8 cellular contexts compared by ENCODE assay signal in the genomic region with DNA sequence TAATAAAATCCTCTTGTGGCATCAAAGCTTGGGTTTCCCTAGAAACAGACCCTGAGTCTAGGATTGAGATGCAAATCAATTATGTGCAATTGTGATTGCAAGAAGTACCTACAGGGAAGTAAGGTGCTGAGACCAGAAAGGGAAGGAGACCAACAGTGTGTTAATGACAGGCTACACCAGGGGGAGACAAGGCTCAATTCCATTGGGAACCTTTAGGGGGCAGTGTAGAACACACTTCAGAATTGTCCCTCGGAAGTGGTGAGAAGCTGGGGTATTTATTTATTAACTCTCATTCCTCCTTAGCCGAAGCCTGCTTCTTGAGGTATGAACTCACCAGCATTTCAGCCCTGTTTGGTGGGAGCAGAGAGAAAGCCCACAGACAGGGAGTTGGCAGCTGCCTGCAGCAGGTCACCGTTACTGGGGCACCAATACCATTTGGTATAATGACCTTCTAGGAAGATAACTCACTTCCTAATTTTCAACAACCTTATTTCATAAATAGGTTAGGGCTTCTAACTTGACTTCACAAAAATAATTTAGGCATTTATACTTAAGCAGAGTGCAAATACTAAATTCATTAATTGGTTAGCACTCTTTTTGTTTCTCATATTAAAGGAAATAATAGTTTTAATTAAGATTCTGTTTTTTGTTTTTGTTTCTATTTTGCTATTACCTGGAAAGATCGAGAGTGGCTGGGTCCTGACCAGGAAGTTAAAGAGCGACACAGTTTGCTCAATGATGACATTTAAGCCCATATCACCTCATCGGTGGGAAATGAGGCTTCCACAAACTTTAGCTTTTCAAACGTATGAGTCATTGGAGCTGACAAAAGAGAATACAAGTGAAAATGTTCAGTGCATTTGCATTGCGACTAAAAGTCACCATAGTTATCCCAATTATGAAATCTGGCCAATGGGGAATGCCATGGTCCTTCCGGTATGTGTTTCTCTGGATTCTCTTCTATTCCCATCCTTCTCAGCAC.
DNase-seq lines count a peak whose midpoint lies in the region; ATAC-seq and TF ChIP-seq lines count a peak whose summit lies in the region.

No MANE protein-coding gene starts in this region.

- TF ChIP-seq CTCF in AG10803 (conservative IDR thresholded peaks at IDR 0.05; ENCODE audit: low read length), result peak; percentile 100
- TF ChIP-seq CTCF in GM12865 (IDR thresholded peaks at IDR 0.05; ENCODE audit: insufficient read depth, low read depth, low read length, missing control alignments), result peak; percentile 49
- TF ChIP-seq CTCF in PC-9 (conservative IDR thresholded peaks at IDR 0.05), result peak; percentile 87

- H3K79me2 ChIP-seq in PC-9 (ENCODE audit: low read depth), result no peaks in the 10 kb centered on the region

- no peak overlapping the region for H3K4me2 ChIP-seq in PC-9

- 0 out of 2 replicates have a peak overlapping the region, but pooled peaks have one; percentile 52 for H2AFZ ChIP-seq in PC-9

- DNase-seq in AG10803 (ENCODE audit: low read depth), result peak; percentile 40
- DNase-seq in GM12865 (ENCODE audit: low read depth), result peak; percentile 21
- DNase-seq in PC-9, result peak; percentile 7 to 41
- peak; percentile 80 for DNase-seq in dermis blood vessel endothelial cell
- peak; percentile 76 for DNase-seq in medulla oblongata (ENCODE audit: extremely low spot score)
- DNase-seq in activated effector memory CD4-positive, alpha-beta T cell treated with Interleukin-2 at 50 U/mL for 16 hours, result no peak

- H3K27me3 ChIP-seq in PC-9 (ENCODE audit: insufficient read depth, low read depth), result no peaks in the 10 kb centered on the region

- no peaks in the 10 kb centered on the region for H3F3A ChIP-seq in PC-9 (ENCODE audit: insufficient read depth, low read depth)

- BruUV-seq in PC-9 (replicated peaks; lab: Mats Ljungman, UMichigan), result no TSS peak

- POLR2A ChIA-PET in PC-9 (lab: Charles Lee; ENCODE audit: unreplicated experiment), result no interaction called here

- H3K4me1 ChIP-seq in PC-9 (replicated peaks; ENCODE audit: insufficient read depth), result no peaks in the 10 kb centered on the region

- no peaks in the 10 kb centered on the region for H4K20me1 ChIP-seq in PC-9 (ENCODE audit: insufficient read depth)

- no peaks in the 10 kb centered on the region for H3K9me2 ChIP-seq in PC-9 (ENCODE audit: insufficient read depth)

- H3K9me3 ChIP-seq in PC-9 (ENCODE audit: insufficient read depth, low read depth), result no peaks in the 10 kb centered on the region

- H3K36me3 ChIP-seq in PC-9 (ENCODE audit: low read depth), result no peaks in the 10 kb centered on the region

- no peak overlapping the region for H3K27ac ChIP-seq in PC-9

- ATAC-seq in HG03280 (IDR thresholded peaks at IDR 0.05; ENCODE audit: unreplicated experiment) (peak; percentile 59), HG03520 (IDR thresholded peaks at IDR 0.05; ENCODE audit: unreplicated experiment) (no peak)

- CTCF ChIA-PET in PC-9 (lab: Charles Lee), result interaction anchor here (0.6 kb wide), 1 partner anchor 342 kb away, joined by 3 read pairs; no protein-coding TSS in a partner anchor

- intact Hi-C loops in PC-9 (cut with micrococcal nuclease; ENCODE audit: unreplicated experiment), result no loop called here

- H3K4me3 ChIP-seq in AG10803 (ENCODE audit: low read length) (no peak overlapping the region), GM12865 (ENCODE audit: low read depth, low read length) (no peak overlapping the region), PC-9 (no peak overlapping the region)

Comparison
In these comparisons a context has a peak if more than half of its experiments do, and no peak if none do; other contexts are left out.
1. CTCF ChIP-seq: peak in every context shown above with its lines; median percentile 100 in AG10803; 87 in PC-9; 49 in GM12865.